17 cellular contexts compared by ENCODE assay signal in the genomic region with DNA sequence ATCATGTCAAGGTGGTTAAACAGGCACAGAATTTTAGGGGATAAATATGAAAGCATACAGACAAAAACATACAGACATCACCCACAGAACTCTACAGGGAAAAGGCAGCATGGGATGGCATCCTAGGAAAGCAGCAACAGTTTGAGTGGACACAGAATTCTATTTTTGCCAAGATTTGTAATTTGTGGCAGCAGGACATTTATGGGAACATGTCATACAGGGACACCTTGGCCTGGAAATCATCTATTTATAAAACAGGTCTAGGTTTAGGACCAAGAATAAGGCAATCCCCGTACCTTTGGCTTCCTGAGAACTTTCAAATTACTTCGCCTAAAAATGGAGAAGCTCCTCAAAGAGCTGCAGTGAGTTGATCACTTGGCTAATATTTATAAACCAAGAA.
"Had no signal": no experiment of that assay in that cellular context is flagged by ENCODE, and none has a peak within 500 bp of the region (broad histone marks: within the 10 kb centered on the region; RNA-seq: fewer than 3 reads in every experiment).

No MANE protein-coding gene starts in this region.

- H3K4me3 Mint-ChIP-seq: activated CD8-positive, alpha-beta memory T cell treated with anti-CD3 and anti-CD28 coated beads, Interleukin-2, amount 10 ng/mL, durations not matched to agents 7 days and 5 days; activated T-cell treated with anti-CD3 and anti-CD28 coated beads, Interleukin-2, amount 50 U/mL, for 24 hours; effector memory CD8-positive, alpha-beta T cell; stimulated activated naive B cell treated with anti-CD40 and anti-IgM and Interleukin-4, amounts not matched to agents 10 μg/mL and 1 μg/mL and 100 μg/mL, for 72 hours had no signal

- H3K9me3 ChIP-seq: right atrium auricular region had no signal

- H3K4me3 ChIP-seq: cardiac muscle cell, coronary artery, right atrium auricular region had no signal

- H3K27me3 ChIP-seq: cardiac muscle cell, right atrium auricular region had no signal

- H3K27me3 Mint-ChIP-seq: activated CD8-positive, alpha-beta memory T cell treated with anti-CD3 and anti-CD28 coated beads, Interleukin-2, amount 10 ng/mL, durations not matched to agents 7 days and 5 days; activated T-cell treated with anti-CD3 and anti-CD28 coated beads, Interleukin-2, amount 50 U/mL, for 24 hours; effector memory CD8-positive, alpha-beta T cell; stimulated activated naive B cell treated with anti-CD40 and anti-IgM and Interleukin-4, amounts not matched to agents 10 μg/mL and 1 μg/mL and 100 μg/mL, for 72 hours had no signal

- ATAC-seq: activated CD8-positive, alpha-beta memory T cell treated with anti-CD3 and anti-CD28 coated beads, Interleukin-2, amount 10 ng/mL, durations not matched to agents 7 days and 5 days; effector memory CD8-positive, alpha-beta T cell; stimulated activated naive B cell treated with anti-CD40 and anti-IgM and Interleukin-4, amounts not matched to agents 10 μg/mL and 1 μg/mL and 100 μg/mL, for 72 hours had no signal

- H3K9me3 Mint-ChIP-seq: activated T-cell treated with anti-CD3 and anti-CD28 coated beads, Interleukin-2, amount 50 U/mL, for 24 hours; effector memory CD8-positive, alpha-beta T cell; stimulated activated naive B cell treated with anti-CD40 and anti-IgM and Interleukin-4, amounts not matched to agents 10 μg/mL and 1 μg/mL and 100 μg/mL, for 72 hours had no signal

- H3K36me3 ChIP-seq: cardiac muscle cell, right atrium auricular region had no signal

- H3K27ac ChIP-seq: cardiac muscle cell, right atrium auricular region had no signal

- H3K27ac Mint-ChIP-seq: activated CD8-positive, alpha-beta memory T cell treated with anti-CD3 and anti-CD28 coated beads, Interleukin-2, amount 10 ng/mL, durations not matched to agents 7 days and 5 days; activated T-cell treated with anti-CD3 and anti-CD28 coated beads, Interleukin-2, amount 50 U/mL, for 24 hours had no signal

- DNase-seq: activated CD4-positive, alpha-beta T cell treated with anti-CD3 and anti-CD28 coated beads for 1 hour; activated CD4-positive, alpha-beta T cell treated with anti-CD3 and anti-CD28 coated beads, Interleukin-2, amount 50 U/mL, for 48 hours; activated CD8-positive, alpha-beta memory T cell treated with anti-CD3 and anti-CD28 coated beads, Interleukin-2, amount 10 ng/mL, durations not matched to agents 7 days and 5 days; activated gamma-delta T cell treated with Interleukin-2 at 50 U/mL for 16 hours; activated T-cell treated with anti-CD3 and anti-CD28 coated beads, Interleukin-2, amount 50 U/mL, for 24 hours; effector memory CD8-positive, alpha-beta T cell; hippocampal formation; kidney glomerular epithelial cell; midbrain; posterior cingulate gyrus; stimulated activated CD4-positive, alpha-beta T cell treated with anti-CD3 and anti-CD28 coated beads, Interleukin-1b, Interleukin-23, amount 100 ng/mL, for 48 hours; stimulated activated naive B cell treated with anti-CD40 and anti-IgM and Interleukin-4, amounts not matched to agents 10 μg/mL and 1 μg/mL and 100 μg/mL, for 72 hours; SW 1271; T1000 had no signal
